In the genomic region with DNA sequence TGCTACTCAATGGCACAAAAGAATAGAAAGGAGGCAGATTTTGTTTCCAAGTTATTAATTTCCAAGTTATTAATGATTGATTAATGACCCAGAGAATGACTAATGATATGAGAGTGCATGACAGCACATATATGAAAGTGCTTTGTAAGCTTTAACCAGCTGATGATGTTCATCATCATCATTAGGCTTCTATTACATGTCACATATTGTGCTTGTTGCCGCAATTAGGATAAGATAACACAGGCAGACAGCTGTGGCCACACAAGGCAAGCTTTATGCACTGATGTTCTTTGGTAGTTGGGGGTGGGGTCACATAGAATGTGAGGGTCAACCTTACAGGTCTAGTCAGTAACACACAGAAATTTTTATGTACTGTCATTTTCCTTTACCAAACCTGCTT, we compare ENCODE assay signal across 19 cellular contexts.
"Had no signal": no experiment of that assay in that cellular context is flagged by ENCODE, and none has a peak within 500 bp of the region (broad histone marks: within the 10 kb centered on the region; RNA-seq: fewer than 3 reads in every experiment).

No MANE protein-coding gene starts in this region.

- H3K9me3 ChIP-seq: ascending aorta, left ventricle myocardium inferior, ovary, thoracic aorta had no signal

- H3K27ac ChIP-seq: ascending aorta, coronary artery, left ventricle myocardium inferior, ovary, thoracic aorta had no signal

- H3K4me3 ChIP-seq: ascending aorta, coronary artery, left ventricle myocardium inferior, ovary had no signal

- H3K27me3 ChIP-seq: ascending aorta, ovary had no signal

- DNase-seq: activated CD4-positive, alpha-beta T cell treated with anti-CD3 and anti-CD28 coated beads, Interleukin-2, amount 50 U/mL, for 48 hours; activated CD4-positive, CD25-positive, alpha-beta regulatory T cell treated with anti-CD3 and anti-CD28 coated beads, Interleukin-2, amount 50 U/mL, for 72 hours; activated CD8-positive, alpha-beta memory T cell treated with anti-CD3 and anti-CD28 coated beads, Interleukin-2, amount 50 U/mL, for 4 hours; activated gamma-delta T cell treated with Interleukin-2 at 50 U/mL for 16 hours; activated naive CD8-positive, alpha-beta T cell treated with anti-CD3 and anti-CD28 coated beads, Interleukin-2, amount 10 ng/mL, durations not matched to agents 7 days and 5 days; activated T-cell treated with anti-CD3 and anti-CD28 coated beads, Interleukin-2, amount 50 U/mL, for 72 hours; central memory CD4-positive, alpha-beta T cell; effector CD4-positive, alpha-beta T cell; glutamatergic neuron; immature natural killer cell; left ventricle myocardium inferior; mesendoderm; ovary; stimulated activated CD4-positive, alpha-beta T cell treated with anti-CD3 and anti-CD28 coated beads, Interleukin-4, amount 100 ng/mL, for 4 hours; stimulated activated naive CD8-positive, alpha-beta T cell treated with anti-CD3 and anti-CD28 coated beads, Interleukin-15, amount 100 ng/mL, for 72 hours; SW 1271 had no signal

- H3K36me3 ChIP-seq: ascending aorta, left ventricle myocardium inferior, ovary, thoracic aorta had no signal

- H3K4me1 ChIP-seq: ascending aorta, left ventricle myocardium inferior had no signal
